18 cellular contexts compared by ENCODE assay signal in the genomic region with DNA sequence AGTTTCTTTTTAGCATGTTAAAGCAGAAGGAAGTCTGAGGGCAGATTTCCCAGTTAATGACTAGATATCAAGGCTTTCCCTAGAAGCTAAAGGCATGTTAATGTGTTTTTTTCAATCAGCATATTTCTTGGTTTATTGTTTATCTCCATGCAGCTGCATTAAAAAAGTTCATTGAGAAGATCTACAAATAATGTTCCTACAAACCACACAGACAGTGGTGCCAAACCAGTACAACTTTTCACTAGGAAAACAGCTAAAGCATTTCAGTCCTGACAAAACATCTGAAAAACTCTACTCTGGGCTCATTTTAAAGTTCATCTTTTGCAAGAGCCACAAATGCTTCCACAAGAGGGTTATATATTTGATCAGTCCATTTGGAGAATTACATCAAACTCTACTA.
"Had no signal": no experiment of that assay in that cellular context is flagged by ENCODE, and none has a peak within 500 bp of the region (broad histone marks: within the 10 kb centered on the region; RNA-seq: fewer than 3 reads in every experiment).

No MANE protein-coding gene starts in this region.

- FAIRE-seq: TTC549 had no signal

- H3K4me1 ChIP-seq: adrenal gland, gastroesophageal sphincter, sigmoid colon, testis, upper lobe of right lung had no signal

- H3K79me2 ChIP-seq: hepatocyte had no signal

- ATAC-seq: activated CD8-positive, alpha-beta T cell treated with anti-CD3 and anti-CD28 coated beads, Interleukin-2, amount 10 ng/mL, durations not matched to agents 7 days and 5 days; gastroesophageal sphincter; T-helper 17 cell; upper lobe of right lung had no signal

- H3K4me2 ChIP-seq: hepatocyte had no signal

- H3K4me3 ChIP-seq: adrenal gland, gastroesophageal sphincter, hepatocyte, sigmoid colon, stomach, testis, upper lobe of right lung had no signal

- H3K9me3 ChIP-seq: adrenal gland, gastroesophageal sphincter, sigmoid colon, stomach, testis, upper lobe of right lung had no signal

- H3K27ac ChIP-seq: adrenal gland, gastroesophageal sphincter, sigmoid colon, testis, upper lobe of right lung had no signal

- H3K27me3 ChIP-seq: adrenal gland, gastroesophageal sphincter, hepatocyte, sigmoid colon, stomach, testis, upper lobe of right lung had no signal

- H2AFZ ChIP-seq: hepatocyte had no signal

- H3K36me3 ChIP-seq: adrenal gland, gastroesophageal sphincter, sigmoid colon, stomach, upper lobe of right lung had no signal

- DNase-seq: activated B cell treated with CpG ODN at 0.5 μM for 24 hours; activated CD4-positive, alpha-beta T cell treated with anti-CD3 and anti-CD28 coated beads for 48 hours; activated CD8-positive, alpha-beta memory T cell treated with anti-CD3 and anti-CD28 coated beads, Interleukin-2, amount 50 U/mL, for 4 hours; activated CD8-positive, alpha-beta T cell treated with anti-CD3 and anti-CD28 coated beads, Interleukin-2, amount 10 ng/mL, durations not matched to agents 7 days and 5 days; activated effector memory CD4-positive, alpha-beta T cell treated with anti-CD3 and anti-CD28 coated beads, Interleukin-2, amount 50 U/mL, for 16 hours; activated T-cell treated with anti-CD3 and anti-CD28 coated beads, Interleukin-2, amount 50 U/mL, for 48 hours; adrenal gland; dermis blood vessel endothelial cell; sigmoid colon; stimulated activated CD4-positive, alpha-beta T cell treated with anti-CD3 and anti-CD28 coated beads, Interleukin-12 subunit alpha, Interleukin-12 subunit beta, amount 100 ng/mL, for 4 hours; stimulated activated CD4-positive, alpha-beta T cell treated with anti-CD3 and anti-CD28 coated beads, Interleukin-2, amount 100 ng/mL, for 24 hours; T-helper 17 cell; testis; upper lobe of right lung had no signal
